In the genomic region with DNA sequence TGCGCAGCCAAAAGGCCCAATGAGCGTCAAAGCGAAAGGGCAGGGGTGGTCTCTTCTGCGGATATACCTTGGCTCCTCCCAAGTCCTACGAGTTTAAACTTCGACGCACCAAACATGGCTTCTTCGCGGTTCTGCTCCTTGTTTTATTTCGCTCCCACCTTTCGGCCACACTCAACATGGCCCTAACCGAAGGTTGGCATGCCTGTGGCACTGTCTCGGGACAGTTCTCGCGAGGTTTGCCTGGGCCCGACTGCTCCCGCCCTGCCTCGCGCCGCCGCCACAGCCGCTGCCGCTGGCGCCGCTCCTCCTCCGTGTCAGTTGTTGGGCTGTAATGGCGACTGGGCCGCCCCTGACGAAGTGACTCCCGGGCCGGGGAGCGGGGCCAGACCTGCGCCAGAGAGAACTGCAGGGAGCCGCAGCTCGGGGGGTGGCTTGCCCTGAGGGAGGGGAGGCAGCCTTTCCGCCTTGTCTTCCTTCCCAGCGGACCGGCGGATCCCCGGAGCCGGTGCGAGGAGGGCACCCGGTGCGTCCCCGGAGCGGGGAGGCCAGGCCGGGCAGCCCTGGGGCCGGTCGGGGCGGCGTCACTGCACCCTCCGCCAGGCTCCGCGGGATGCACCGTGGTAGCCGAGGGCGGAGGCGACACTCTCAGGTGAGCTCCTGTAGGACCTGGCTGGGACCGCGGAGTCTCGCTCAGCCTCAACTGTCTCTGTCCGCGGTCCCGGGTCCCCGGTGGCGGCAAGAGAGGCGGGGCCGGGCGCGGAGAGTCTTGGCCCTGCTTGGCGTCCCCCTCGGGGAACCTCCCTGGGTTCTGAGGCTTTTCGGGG, we compare ENCODE assay signal across 8 cellular contexts. TPM values are rescaled to one million over a fixed set of nuclear protein-coding genes. Genes with fewer than 3 reads are reported as not detected.
DNase-seq lines count a peak whose midpoint lies in the region; ATAC-seq and TF ChIP-seq lines count a peak whose summit lies in the region.

A gene with protein sequence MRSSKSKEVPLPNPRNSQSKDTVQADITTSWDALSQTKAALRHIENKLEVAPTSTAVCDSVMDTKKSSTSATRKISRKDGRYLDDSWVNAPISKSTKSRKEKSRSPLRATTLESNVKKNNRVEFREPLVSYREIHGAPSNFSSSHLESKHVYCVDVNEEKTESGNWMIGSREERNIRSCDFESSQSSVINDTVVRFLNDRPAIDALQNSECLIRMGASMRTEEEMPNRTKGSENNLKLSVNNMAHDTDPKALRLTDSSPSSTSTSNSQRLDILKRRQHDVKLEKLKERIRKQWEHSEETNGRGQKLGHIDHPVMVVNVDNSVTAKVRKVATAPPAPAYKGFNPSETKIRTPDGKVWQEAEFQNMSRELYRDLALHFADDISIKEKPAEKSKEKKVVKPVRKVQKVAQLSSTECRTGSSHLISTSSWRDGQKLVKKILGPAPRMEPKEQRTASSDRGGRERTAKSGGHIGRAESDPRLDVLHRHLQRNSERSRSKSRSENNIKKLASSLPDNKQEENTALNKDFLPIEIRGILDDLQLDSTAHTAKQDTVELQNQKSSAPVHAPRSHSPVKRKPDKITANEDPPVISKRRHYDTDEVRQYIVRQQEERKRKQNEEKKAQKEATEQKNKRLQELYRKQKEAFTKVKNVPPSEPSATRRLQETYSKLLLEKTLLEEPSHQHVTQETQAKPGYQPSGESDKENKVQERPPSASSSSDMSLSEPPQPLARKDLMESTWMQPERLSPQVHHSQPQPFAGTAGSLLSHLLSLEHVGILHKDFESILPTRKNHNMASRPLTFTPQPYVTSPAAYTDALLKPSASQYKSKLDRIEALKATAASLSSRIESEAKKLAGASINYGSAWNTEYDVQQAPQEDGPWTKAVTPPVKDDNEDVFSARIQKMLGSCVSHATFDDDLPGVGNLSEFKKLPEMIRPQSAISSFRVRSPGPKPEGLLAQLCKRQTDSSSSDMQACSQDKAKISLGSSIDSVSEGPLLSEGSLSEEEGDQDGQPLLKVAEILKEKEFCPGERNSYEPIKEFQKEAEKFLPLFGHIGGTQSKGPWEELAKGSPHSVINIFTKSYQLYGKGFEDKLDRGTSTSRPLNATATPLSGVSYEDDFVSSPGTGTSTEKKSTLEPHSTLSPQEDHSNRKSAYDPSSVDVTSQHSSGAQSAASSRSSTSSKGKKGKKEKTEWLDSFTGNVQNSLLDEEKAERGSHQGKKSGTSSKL (N-terminal part only) (plus strand): TSS at position 317 of the 824 bp plus-strand sequence. CDS start 31,372 bp downstream, outside the sequence.

- peak within 1 kb of the TSS; percentile 83 to 98 (median 95) for H3K27ac ChIP-seq in heart left ventricle

- H3K4me3 ChIP-seq in heart left ventricle = peak within 1 kb of the TSS; percentile 72 to 96 (median 86)

- TF ChIP-seq CTCF in GM13976 (IDR thresholded peaks at IDR 0.05; ENCODE audit: borderline replicate concordance, control extremely low read depth, extremely low read depth, insufficient read depth, missing control alignments) (no peak), heart left ventricle (IDR thresholded peaks at IDR 0.05) (peak in 1 of 12 donors; percentile 11), type B pancreatic cell (conservative IDR thresholded peaks at IDR 0.05) (no peak)

- ATAC-seq in HG02870 (IDR thresholded peaks at IDR 0.05; ENCODE audit: unreplicated experiment) (peak; percentile 84), heart left ventricle (peak; percentile 97 to 99 (median 98))

- peaks cover 0 to 48% (median 32%) of the 10 kb centered on the region in 12 donors for H3K4me1 ChIP-seq in heart left ventricle

- peaks cover 6% of the 10 kb centered on the region for H3K4me1 Mint-ChIP-seq in type B pancreatic cell (ENCODE audit: unreplicated experiment)

- H3K9me3 ChIP-seq in heart left ventricle = no peaks in the 10 kb centered on the region

- peak; percentile 46 to 71 for TF ChIP-seq POLR2A in heart left ventricle (IDR thresholded peaks at IDR 0.05)

- no peaks in the 10 kb centered on the region for H3K27me3 Mint-ChIP-seq in type B pancreatic cell

- WGBS in heart left ventricle, 4 donors = 0 to 1% (median 0%) methylated on average over 27 to 73 of the region's 73 CpGs

- no peaks in the 10 kb centered on the region for H3K9me3 Mint-ChIP-seq in type B pancreatic cell

- peak within 1 kb of the TSS; percentile 90 for H3K27ac Mint-ChIP-seq in type B pancreatic cell

- no peaks in the 10 kb centered on the region for H3K36me3 ChIP-seq in heart left ventricle

- DNase-seq in GM13976 (ENCODE audit: low spot score) (peak; percentile 89), NCI-H146 treated with DMSO at 0.1 percent for 48 hours (lab: John Stamatoyannopoulos, UW; ENCODE audit: unreplicated experiment) (peak; percentile 97), amniotic epithelial cell (ENCODE audit: low read depth) (peak; percentile 99), heart left ventricle (peak; percentile 99), pons (ENCODE audit: low spot score) (peak; percentile 98), type B pancreatic cell (ENCODE audit: extremely low spot score, unreplicated experiment) (peak; percentile 98)

- intact Hi-C loops in T-helper 1 cell treated with Interleukin-12 subunit alpha and Interleukin-12 subunit beta and Interleukin-4 antibody, amounts not matched to agents 30 ng/mL and 1 ng/mL, for 36 hours (cut with micrococcal nuclease) = loop anchor here (1.0 to 10.0 kb wide), 15 partner anchors 10 to 1148 kb away; a partner anchor contains a TSS
- intact Hi-C loops in heart left ventricle (cut with DNase I) = loop anchor here in 9 of 10 donors (1.0 to 10.0 kb wide), 6 partner anchors 48 to 200 kb away; a partner anchor contains a TSS

- no peaks in the 10 kb centered on the region for H3K27me3 ChIP-seq in heart left ventricle

- peak within 1 kb of the TSS; percentile 90 for H3K4me3 Mint-ChIP-seq in type B pancreatic cell

- H3K36me3 Mint-ChIP-seq in type B pancreatic cell = no peaks in the 10 kb centered on the region

- in situ Hi-C loops in GM13976 (cut with MboI; ENCODE audit: low sequenced_read_pairs, unreplicated experiment) = no loop called here

RNA-seq across cellular contexts. Expression of the gene that starts here (rescaled TPM):
- 51.0 and 55.5 TPM in 2 replicates for total RNA-seq in T-helper 1 cell treated with Interleukin-12 subunit alpha and Interleukin-12 subunit beta and Interleukin-4 antibody, amounts not matched to agents 30 ng/mL and 1 ng/mL, for 36 hours
- total RNA-seq in heart left ventricle (10 to 100 TPM; 29.9 to 65.3 (median 41.8) TPM), type B pancreatic cell (ENCODE audit: low replicate concordance) (41.3 and 41.5 TPM in 2 replicates)
- polyA plus RNA-seq in heart left ventricle = 10 to 100 TPM in 1 of 2 donors, 1 to 10 TPM in 1; 7.8 to 10.1 TPM

Comparison
In these comparisons a context has a peak if more than half of its experiments do, and no peak if none do; other contexts are left out.
1. Peak in every context shown above with its lines: DNase-seq, ATAC-seq, H3K4me3 ChIP-seq and H3K27ac ChIP-seq.